In the genomic region with DNA sequence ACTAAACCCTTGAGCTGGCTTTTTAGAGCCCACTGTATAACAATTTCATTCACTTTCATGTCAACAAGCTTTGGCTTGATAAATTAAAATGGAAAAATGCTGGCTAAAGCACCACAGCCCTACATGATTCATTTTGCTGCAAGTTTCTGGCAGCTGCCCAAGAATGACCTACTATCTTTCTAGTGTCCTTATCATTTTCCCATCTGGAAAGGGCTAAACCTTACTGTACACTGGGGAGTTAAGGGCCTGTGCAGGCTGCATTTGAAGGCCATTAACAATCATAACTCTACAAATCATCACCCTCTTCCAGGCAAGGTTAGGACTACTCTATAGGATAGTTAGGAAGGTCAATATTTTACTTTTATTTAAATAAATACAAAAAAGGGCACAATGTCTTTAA, we compare ENCODE assay signal across 9 cellular contexts.
A peak's percentile ranks its signal among the peaks of the same experiment; 100 is the strongest.
DNase-seq lines count a peak whose midpoint lies in the region; ATAC-seq, FAIRE-seq and TF ChIP-seq lines count a peak whose summit lies in the region.
"Had no signal": no experiment of that assay in that cellular context is flagged by ENCODE, and none has a peak within 500 bp of the region (broad histone marks: within the 10 kb centered on the region; RNA-seq: fewer than 3 reads in every experiment).

No MANE protein-coding gene starts in this region.

- POLR2A ChIA-PET in HEK293T (lab: Yijun Ruan, JAX) = interaction anchor here (1.0 to 1.7 kb wide), 4 partner anchors 69 to 577 kb away, joined by 3 to 8 read pairs (median 3); no protein-coding TSS in a partner anchor

- H3K4me1 ChIP-seq in small intestine (ENCODE audit: control insufficient read depth in 2 of 2, insufficient read depth in 1 of 2, low read depth in 1 of 2, low read length in 1 of 2) = no peaks in the 10 kb centered on the region

- ATAC-seq in HG03469 (IDR thresholded peaks at IDR 0.05; ENCODE audit: unreplicated experiment) = no peak
- ATAC-seq in HG02938 (IDR thresholded peaks at IDR 0.05; ENCODE audit: unreplicated experiment) = no peak
- ATAC-seq: activated CD8-positive, alpha-beta T cell treated with anti-CD3 and anti-CD28 coated beads for 36 hours had no signal

- no peaks in the 10 kb centered on the region for H3K27me3 Mint-ChIP-seq in activated CD4-positive, alpha-beta T cell treated with anti-CD3 and anti-CD28 coated beads, Interleukin-2, amount 10 ng/mL, durations not matched to agents 24 days and 14 days
- H3K27me3 Mint-ChIP-seq: activated CD8-positive, alpha-beta T cell treated with anti-CD3 and anti-CD28 coated beads for 36 hours had no signal

- H3K27me3 ChIP-seq in small intestine (ENCODE audit: control insufficient read depth in 2 of 2, insufficient read depth in 2 of 2, low read length in 2 of 2) = no peaks in the 10 kb centered on the region
- H3K27me3 ChIP-seq: esophagus muscularis mucosa had no signal

- DNase-seq in HEK293T (ENCODE audit: extremely low spot score) = peak; percentile 69
- peak; percentile 52 for DNase-seq in NCI-H460 (ENCODE audit: extremely low read depth, low read depth)
- peak; percentile 75 for DNase-seq in dedifferentiated amniotic fluid mesenchymal stem cell (ENCODE audit: extremely low spot score)
- DNase-seq in small intestine = peak; percentile 40
- no peak for DNase-seq in activated CD4-positive, alpha-beta T cell treated with anti-CD3 and anti-CD28 coated beads, Interleukin-2, amount 10 ng/mL, durations not matched to agents 24 days and 14 days
- DNase-seq: activated CD8-positive, alpha-beta T cell treated with anti-CD3 and anti-CD28 coated beads for 36 hours had no signal

- no peak overlapping the region for H3K27ac Mint-ChIP-seq in activated CD4-positive, alpha-beta T cell treated with anti-CD3 and anti-CD28 coated beads, Interleukin-2, amount 10 ng/mL, durations not matched to agents 24 days and 14 days
- H3K27ac Mint-ChIP-seq: activated CD8-positive, alpha-beta T cell treated with anti-CD3 and anti-CD28 coated beads for 36 hours had no signal

- H3K27ac ChIP-seq in small intestine (ENCODE audit: low read depth in 1 of 2, low read length in 1 of 2) = no peak overlapping the region
- H3K27ac ChIP-seq: esophagus muscularis mucosa had no signal

- no peaks in the 10 kb centered on the region for H3K9me3 ChIP-seq in small intestine (ENCODE audit: control insufficient read depth, low read depth)
- H3K9me3 ChIP-seq: esophagus muscularis mucosa had no signal

- H3K4me3 ChIP-seq in small intestine (ENCODE audit: low read depth in 1 of 2, low read length in 2 of 2) = no peak overlapping the region
- H3K4me3 ChIP-seq: esophagus muscularis mucosa had no signal

- H3K9me3 Mint-ChIP-seq in activated CD4-positive, alpha-beta T cell treated with anti-CD3 and anti-CD28 coated beads, Interleukin-2, amount 10 ng/mL, durations not matched to agents 24 days and 14 days = peaks cover 3% of the 10 kb centered on the region
- H3K9me3 Mint-ChIP-seq: activated CD8-positive, alpha-beta T cell treated with anti-CD3 and anti-CD28 coated beads for 36 hours had no signal

- no peaks in the 10 kb centered on the region for H3K36me3 Mint-ChIP-seq in activated CD4-positive, alpha-beta T cell treated with anti-CD3 and anti-CD28 coated beads, Interleukin-2, amount 10 ng/mL, durations not matched to agents 24 days and 14 days (ENCODE audit: low read depth)

- H3K4me1 Mint-ChIP-seq in activated CD4-positive, alpha-beta T cell treated with anti-CD3 and anti-CD28 coated beads, Interleukin-2, amount 10 ng/mL, durations not matched to agents 24 days and 14 days = no peaks in the 10 kb centered on the region

- intact Hi-C loops in activated CD4-positive, alpha-beta T cell treated with anti-CD3 and anti-CD28 coated beads, Interleukin-2, amount 10 ng/mL, durations not matched to agents 24 days and 14 days (cut with micrococcal nuclease) = no loop called here

- no peak for FAIRE-seq in small intestine (lab: Jason Lieb, UNC)

- H3K4me3 Mint-ChIP-seq in activated CD4-positive, alpha-beta T cell treated with anti-CD3 and anti-CD28 coated beads, Interleukin-2, amount 10 ng/mL, durations not matched to agents 24 days and 14 days = no peak overlapping the region
- H3K4me3 Mint-ChIP-seq: activated CD8-positive, alpha-beta T cell treated with anti-CD3 and anti-CD28 coated beads for 36 hours had no signal

- H3K36me3 ChIP-seq in small intestine (ENCODE audit: control insufficient read depth in 2 of 2, insufficient read depth in 2 of 2, low read length in 2 of 2) = no peaks in the 10 kb centered on the region
- H3K36me3 ChIP-seq: esophagus muscularis mucosa had no signal

- CTCF ChIA-PET in HEK293T (lab: Yijun Ruan, JAX) = no interaction called here

TF ChIP-seq in HEK293T, 16 proteins besides CTCF, POLR2A, EP300 and RAD21:
- TF ChIP-seq SUZ12 (IDR thresholded peaks at IDR 0.05) = no peak
- 0 out of 2 replicates have a peak, but pooled peaks have one; percentile 12 for TF ChIP-seq FOXA1 (IDR thresholded peaks at IDR 0.05)
- TF ChIP-seq SP1 (IDR thresholded peaks at IDR 0.05) = no peak
- TF ChIP-seq ARNT (IDR thresholded peaks at IDR 0.05) = peak; percentile 51; the same call in 1 of the 2 replicates
- peak; percentile 11; the same call in 1 of the 2 replicates for TF ChIP-seq LEF1 (IDR thresholded peaks at IDR 0.05; ENCODE audit: borderline replicate concordance)
- TF ChIP-seq ZNF384 (IDR thresholded peaks at IDR 0.05) = no peak
- TF ChIP-seq PKNOX1 (IDR thresholded peaks at IDR 0.05) = peak; percentile 85
- peak; percentile 98 for TF ChIP-seq CTBP1 (IDR thresholded peaks at IDR 0.05; ENCODE audit: borderline replicate concordance)
